23 cellular contexts compared by ENCODE assay signal in the genomic region with DNA sequence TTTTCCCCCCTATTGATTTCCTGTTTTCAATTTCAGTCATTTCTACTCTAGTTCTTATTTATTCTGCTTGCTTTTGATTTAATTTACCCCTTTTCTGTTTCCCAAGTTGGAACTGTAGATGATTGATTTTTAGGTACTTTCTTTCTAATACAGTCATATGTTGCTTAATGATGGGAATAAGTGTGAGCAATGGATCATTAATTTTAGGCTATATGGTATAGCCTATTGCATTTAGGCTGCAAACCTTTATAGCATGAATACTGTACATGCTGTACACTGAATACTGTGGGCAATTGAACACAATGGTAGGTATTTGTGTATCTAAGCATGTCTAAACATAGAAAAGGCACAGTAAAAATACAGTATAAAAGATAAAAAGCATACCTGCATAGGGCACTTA. TPM values are rescaled to one million over a fixed set of nuclear protein-coding genes. Genes with fewer than 3 reads are reported as not detected.
A peak's percentile ranks its signal among the peaks of the same experiment; 100 is the strongest.
DNase-seq lines count a peak whose midpoint lies in the region; ATAC-seq, FAIRE-seq and TF ChIP-seq lines count a peak whose summit lies in the region.
"Had no signal": no experiment of that assay in that cellular context is flagged by ENCODE, and none has a peak within 500 bp of the region (broad histone marks: within the 10 kb centered on the region; RNA-seq: fewer than 3 reads in every experiment).

No MANE protein-coding gene starts in this region.

- no peak overlapping the region for H4K91ac ChIP-seq in neuronal stem cell (ENCODE audit: low read depth, low read length, poor library complexity)

- no peak overlapping the region for H3K18ac ChIP-seq in neuronal stem cell (ENCODE audit: low read length)

- H3K4me1 ChIP-seq in GM12878 (ENCODE audit: control insufficient read depth, insufficient read depth, low read length) = peaks cover 8% of the 10 kb centered on the region; the same call in 1 of the 2 replicates
- H3K4me1 ChIP-seq in neuronal stem cell (ENCODE audit: control insufficient read depth in 2 of 2, insufficient read depth in 1 of 2, low read depth in 1 of 2, low read length in 2 of 2) = no peaks in the 10 kb centered on the region
- H3K4me1 ChIP-seq: BLaER1 had no signal

- no peak overlapping the region for H2BK5ac ChIP-seq in neuronal stem cell (ENCODE audit: low read length)

- H3K79me1 ChIP-seq in neuronal stem cell (ENCODE audit: low read depth, low read length) = no peaks in the 10 kb centered on the region

- no peak for TF ChIP-seq CTCF in GM12878 (IDR thresholded peaks at IDR 0.05 in 2 of 3, conservative IDR thresholded peaks at IDR 0.05 in 1 of 3; ENCODE audit: control insufficient read depth in 2 of 3, extremely low read depth in 1 of 3, insufficient read depth in 1 of 3, low read depth in 3 of 3, low read length in 3 of 3)

- peak overlapping the region; percentile 37 for H3K27ac Mint-ChIP-seq in T-helper 1 cell treated with Interleukin-12 subunit alpha and Interleukin-12 subunit beta and Interleukin-4 antibody, amounts not matched to agents 30 μg/mL and 1 μg/mL, for 36 hours
- H3K27ac Mint-ChIP-seq in activated naive CD4-positive, alpha-beta T cell treated with anti-CD3 and anti-CD28 coated beads, Interleukin-2, amount 50 U/mL, for 24 hours = peak overlapping the region; percentile 71
- H3K27ac Mint-ChIP-seq: B cell; CD4-positive, alpha-beta T cell had no signal

- no peak overlapping the region for H3K4ac ChIP-seq in neuronal stem cell (ENCODE audit: low read length)

- BruUV-seq in GM12878 (replicated peaks; lab: Mats Ljungman, UMichigan) = no TSS peak

- peaks cover 25% of the 10 kb centered on the region for H3K9me3 Mint-ChIP-seq in T-helper 1 cell treated with Interleukin-12 subunit alpha and Interleukin-12 subunit beta and Interleukin-4 antibody, amounts not matched to agents 30 μg/mL and 1 μg/mL, for 36 hours
- peaks cover 7% of the 10 kb centered on the region for H3K9me3 Mint-ChIP-seq in activated naive CD4-positive, alpha-beta T cell treated with anti-CD3 and anti-CD28 coated beads, Interleukin-2, amount 50 U/mL, for 24 hours

- RAD21 ChIA-PET in GM12878 (lab: Charles Lee; ENCODE audit: unreplicated experiment) = interaction anchor here (1.2 to 2.0 kb wide), 4 partner anchors 10 to 161 kb away, joined by 3 to 7 read pairs (median 4); no protein-coding TSS in a partner anchor

- no peak overlapping the region for H2AK5ac ChIP-seq in neuronal stem cell (ENCODE audit: low read depth, low read length)

- POLR2A ChIA-PET in GM12878 (lab: Charles Lee) = interaction anchor here (1.5 kb wide), 1 partner anchor 10 kb away, joined by 7 read pairs; no protein-coding TSS in a partner anchor

- TF ChIP-seq POLR2A in GM12878 (IDR thresholded peaks at IDR 0.05; ENCODE audit: low read depth, low read length) = no peak

- no peak for TF ChIP-seq RAD21 in GM12878 (IDR thresholded peaks at IDR 0.05; ENCODE audit: insufficient read depth, low read depth, low read length)

- CTCF ChIA-PET in GM12878 (lab: Yijun Ruan, JAX) = interaction anchor here (0.6 to 3.9 kb wide), 8 partner anchors 9 to 1139 kb away, joined by 3 to 18 read pairs (median 5); a partner anchor contains a TSS

- no peak overlapping the region for H2AFZ ChIP-seq in GM12878 (ENCODE audit: control insufficient read depth, low read depth, low read length)
- H2AFZ ChIP-seq in neuronal stem cell (ENCODE audit: low read length) = no peak overlapping the region

- H3K9me3 ChIP-seq in GM12878 (replicated peaks; ENCODE audit: control insufficient read depth, insufficient read depth, low read length) (peaks cover 14% of the 10 kb centered on the region), neuronal stem cell (replicated peaks in 1 of 2; ENCODE audit: control insufficient read depth in 2 of 2, insufficient read depth in 1 of 2, low read depth in 1 of 2, low read length in 2 of 2) (peaks cover 0 to 19% of the 10 kb centered on the region in 2 donors)

- no peak overlapping the region for H4K8ac ChIP-seq in neuronal stem cell (ENCODE audit: low read depth, low read length)

- H3K27me3 ChIP-seq in GM12878 (replicated peaks in 1 of 2; ENCODE audit: control insufficient read depth in 2 of 2, insufficient read depth in 2 of 2, low read length in 1 of 2) = no peaks in the 10 kb centered on the region
- H3K27me3 ChIP-seq in neuronal stem cell (ENCODE audit: control insufficient read depth in 3 of 3, insufficient read depth in 3 of 3, low read depth in 1 of 3, low read length in 3 of 3) = no peaks in the 10 kb centered on the region
- H3K27me3 ChIP-seq: BLaER1 had no signal

- no peak for DNase-seq in T-helper 1 cell
- DNase-seq in activated naive CD4-positive, alpha-beta T cell treated with anti-CD3 and anti-CD28 coated beads, Interleukin-2, amount 50 U/mL, for 16 hours = no peak
- DNase-seq in GM12878 (ENCODE audit: low read depth, low spot score) = no peak
- DNase-seq in neuronal stem cell (ENCODE audit: low spot score) = no peak
- DNase-seq in H4 (ENCODE audit: low spot score) = no peak
- DNase-seq in DMS114 treated with DMSO at 0.1 percent for 48 hours (lab: John Stamatoyannopoulos, UW; ENCODE audit: unreplicated experiment) = no peak
- DNase-seq: CD4-positive, alpha-beta T cell; CD8-positive, alpha-beta memory T cell; DMS 273 treated with DMSO at 0.1 percent for 48 hours; DMS53; DMS79 treated with DMSO at 0.1 percent for 48 hours; GF-D8; GOT3; H7; HCEC 1CT had no signal

- H2BK15ac ChIP-seq in neuronal stem cell (ENCODE audit: low read length) = no peak overlapping the region

- H3K23ac ChIP-seq in neuronal stem cell (ENCODE audit: low read depth, low read length, poor library complexity) = no peak overlapping the region

- no peak overlapping the region for H3K14ac ChIP-seq in neuronal stem cell (ENCODE audit: low read length)

- FAIRE-seq in GM12878 (lab: Jason Lieb, UNC) = no peak
- FAIRE-seq: A204.1, D721Med had no signal

- no peak overlapping the region for H3K4me3 Mint-ChIP-seq in T-helper 1 cell treated with Interleukin-12 subunit alpha and Interleukin-12 subunit beta and Interleukin-4 antibody, amounts not matched to agents 30 μg/mL and 1 μg/mL, for 36 hours
- no peak overlapping the region for H3K4me3 Mint-ChIP-seq in activated naive CD4-positive, alpha-beta T cell treated with anti-CD3 and anti-CD28 coated beads, Interleukin-2, amount 50 U/mL, for 24 hours
- H3K4me3 Mint-ChIP-seq: B cell; CD4-positive, alpha-beta T cell; CD8-positive, alpha-beta memory T cell had no signal

- H4K20me1 ChIP-seq in GM12878 (ENCODE audit: control insufficient read depth, insufficient read depth) = no peaks in the 10 kb centered on the region

- H3K4me2 ChIP-seq in GM12878 (ENCODE audit: control insufficient read depth, insufficient read depth) = no peak overlapping the region
- no peak overlapping the region for H3K4me2 ChIP-seq in neuronal stem cell (ENCODE audit: insufficient read depth, low read length, poor library complexity, severe bottlenecking)
- H3K4me2 ChIP-seq: BLaER1 had no signal

- intact Hi-C loops in GM12878 (cut with micrococcal nuclease; ENCODE audit: unreplicated experiment) = no loop called here

- H3K4me3 ChIP-seq in GM12878 = no peak overlapping the region
- H3K4me3 ChIP-seq in neuronal stem cell (ENCODE audit: low read length in 2 of 2) = no peak overlapping the region
- H3K4me3 ChIP-seq: BLaER1 had no signal

- H3K36me3 ChIP-seq in GM12878 (ENCODE audit: control insufficient read depth in 2 of 2, insufficient read depth in 2 of 2, low read length in 1 of 2) (peaks cover 9 to 12% of the 10 kb centered on the region in 2 experiments; a peak in 3 of 4 replicates), neuronal stem cell (replicated peaks in 1 of 2; ENCODE audit: control insufficient read depth in 2 of 2, insufficient read depth in 2 of 2, low read length in 2 of 2) (peaks cover 7 to 45% of the 10 kb centered on the region in 2 donors)

- SMC1A ChIA-PET in GM12878 (lab: Charles Lee; ENCODE audit: uncharacterized antibody, unreplicated experiment) = interaction anchor here (0.7 to 7.3 kb wide), 10 partner anchors 10 to 143 kb away, joined by 3 to 51 read pairs (median 4); a partner anchor contains a TSS

- in situ Hi-C loops in GM12878 (cut with MboI) = no loop called here

- no peak overlapping the region for H2BK12ac ChIP-seq in neuronal stem cell (ENCODE audit: low read length)

- peak; percentile 60 for ATAC-seq in GM12878

- H3K79me2 ChIP-seq in GM12878 (ENCODE audit: control insufficient read depth, insufficient read depth, low read length) = peaks cover 5% of the 10 kb centered on the region

- no peaks in the 10 kb centered on the region for H3K27me3 Mint-ChIP-seq in T-helper 1 cell treated with Interleukin-12 subunit alpha and Interleukin-12 subunit beta and Interleukin-4 antibody, amounts not matched to agents 30 μg/mL and 1 μg/mL, for 36 hours (ENCODE audit: low read depth)
- H3K27me3 Mint-ChIP-seq in activated naive CD4-positive, alpha-beta T cell treated with anti-CD3 and anti-CD28 coated beads, Interleukin-2, amount 50 U/mL, for 24 hours = no peaks in the 10 kb centered on the region
- H3K27me3 Mint-ChIP-seq: B cell; CD4-positive, alpha-beta T cell; CD8-positive, alpha-beta memory T cell had no signal

- H3K9ac ChIP-seq in GM12878 (ENCODE audit: control insufficient read depth, insufficient read depth, low read length) = no peak overlapping the region
- no peak overlapping the region for H3K9ac ChIP-seq in neuronal stem cell (ENCODE audit: low read depth, low read length, poor library complexity)
- H3K9ac ChIP-seq: BLaER1 had no signal

- H3K4me1 Mint-ChIP-seq in T-helper 1 cell treated with Interleukin-12 subunit alpha and Interleukin-12 subunit beta and Interleukin-4 antibody, amounts not matched to agents 30 μg/mL and 1 μg/mL, for 36 hours (ENCODE audit: low read depth) = peaks cover 23% of the 10 kb centered on the region
- H3K4me1 Mint-ChIP-seq in activated naive CD4-positive, alpha-beta T cell treated with anti-CD3 and anti-CD28 coated beads, Interleukin-2, amount 50 U/mL, for 24 hours = peaks cover 19% of the 10 kb centered on the region

- peaks cover 54% of the 10 kb centered on the region for H3K36me3 Mint-ChIP-seq in T-helper 1 cell treated with Interleukin-12 subunit alpha and Interleukin-12 subunit beta and Interleukin-4 antibody, amounts not matched to agents 30 μg/mL and 1 μg/mL, for 36 hours (ENCODE audit: low read depth)
- H3K36me3 Mint-ChIP-seq in activated naive CD4-positive, alpha-beta T cell treated with anti-CD3 and anti-CD28 coated beads, Interleukin-2, amount 50 U/mL, for 24 hours = peaks cover 62% of the 10 kb centered on the region

- no peak for TF ChIP-seq EP300 in GM12878 (IDR thresholded peaks at IDR 0.05; ENCODE audit: borderline replicate concordance in 1 of 2, control insufficient read depth in 1 of 2, low read depth in 2 of 2, low read length in 2 of 2)

- H3K27ac ChIP-seq in GM12878 (ENCODE audit: control insufficient read depth, insufficient read depth) (no peak overlapping the region), neuronal stem cell (replicated peaks; ENCODE audit: low read length) (no peak overlapping the region)
- H3K27ac ChIP-seq: 22Rv1, BLaER1, C4-2B had no signal

- H2BK120ac ChIP-seq in neuronal stem cell (ENCODE audit: low read depth, low read length) = no peak overlapping the region

RNA-seq across cellular contexts. Expression of a gene that starts 44.9 kb away (rescaled TPM):
- total RNA-seq in GM12878 (2013; cell fraction: nucleolus; rRNA removed) = 80.9 and 85.9 TPM in 2 replicates
- 32.3 and 36.3 TPM in 2 replicates for total RNA-seq in GM12878 (2014; rRNA removed)
- 51.2 and 53.0 TPM in 2 replicates for total RNA-seq in GM12878 (2014; rRNA removed; fragmentation: Illumina TruSeq; extraction: Trizol)
- 46.1 and 46.9 TPM in 2 replicates for total RNA-seq in GM12878 (2021)
- polyA plus RNA-seq in GM12878 (2011; ENCODE audit: low read depth) = 32.7 TPM
- polyA plus RNA-seq in GM12878 (2011; rRNA removed) = 43.4 and 45.9 TPM in 2 replicates
- polyA plus RNA-seq in GM12878 (2011; cell fraction: cytosol; rRNA removed) = 32.9 and 51.6 TPM in 2 replicates
- polyA plus RNA-seq in GM12878 (2011; cell fraction: nucleus; rRNA removed) = 24.4 and 28.7 TPM in 2 replicates
- 18.5 and 20.8 TPM in 2 replicates for polyA plus RNA-seq in GM12878 (2012)
- polyA plus RNA-seq in GM12878 (2014; fragmentation: Illumina TruSeq; extraction: Trizol) = 51.5 and 57.6 TPM in 2 replicates
- 10 to 100 TPM; 20.9 to 31.5 TPM for polyA plus RNA-seq in GM12878 (2014; fragmentation: Nextera tagmentation; extraction: Ambion mirVana)
- 28.6 and 28.7 TPM in 2 replicates for polyA plus RNA-seq in GM12878 (2014; rRNA removed)
- 10 to 100 TPM; 30.5 to 30.7 TPM for polyA plus RNA-seq in GM12878 (2016; fragmentation: Nextera tagmentation; extraction: Ambion mirVana)
- 61.3 and 71.0 TPM in 2 replicates for polyA minus RNA-seq in GM12878 (2011; rRNA and poly(A)+ RNA removed)
- 11.8 and 27.7 TPM in 2 replicates for polyA minus RNA-seq in GM12878 (2011; cell fraction: cytosol; rRNA and poly(A)+ RNA removed)
- 34.7 and 65.6 TPM in 2 replicates for polyA minus RNA-seq in GM12878 (2011; cell fraction: nucleus; rRNA and poly(A)+ RNA removed)
- 67.3 TPM for polyA plus RNA-seq in neuronal stem cell (2013, experiment 1 of 2)
- 71.8 TPM for polyA plus RNA-seq in neuronal stem cell (2013, experiment 2 of 2)
- total RNA-seq in H4 (2014; rRNA removed; shearing (Covaris generic)) = 17.2 and 26.3 TPM in 2 replicates
